Comparison of ENCODE assay signal across 17 cellular contexts in the genomic region with DNA sequence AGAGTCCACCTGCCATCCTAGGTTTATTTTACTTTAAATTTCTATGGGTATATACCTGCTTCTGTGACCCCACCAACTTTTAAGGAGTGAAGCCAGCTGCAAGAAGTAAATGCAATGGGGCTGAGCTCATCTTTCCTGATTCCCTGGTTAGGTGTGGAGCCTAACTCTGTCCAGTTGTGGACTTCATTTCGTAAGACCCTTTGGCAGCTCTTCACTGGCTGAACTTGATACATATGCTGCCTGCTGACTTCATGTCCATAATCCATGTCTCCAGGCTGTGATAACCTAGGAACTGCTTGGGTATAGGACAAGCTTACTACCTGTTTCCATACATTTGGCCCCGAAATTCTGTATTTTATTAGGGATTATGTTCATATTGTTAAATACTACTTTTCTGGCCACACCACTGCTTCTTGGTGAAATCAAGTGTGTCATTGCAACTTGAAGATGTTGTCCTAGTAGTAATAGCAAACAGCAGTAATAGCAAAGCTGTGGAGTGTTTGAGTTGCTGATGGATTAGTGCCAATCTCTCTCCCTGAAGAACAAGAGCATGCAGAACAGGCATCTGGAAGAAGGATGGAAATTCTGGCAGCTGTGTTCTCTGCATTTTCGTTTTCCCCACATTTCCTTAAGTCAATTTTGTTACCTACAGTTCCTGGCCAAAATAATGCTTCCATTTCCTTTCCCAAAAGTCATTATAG. TPM values are rescaled to one million over a fixed set of nuclear protein-coding genes. Genes with fewer than 3 reads are reported as not detected.
A peak's percentile ranks its signal among the peaks of the same experiment; 100 is the strongest.
DNase-seq lines count a peak whose midpoint lies in the region; TF ChIP-seq lines count a peak whose summit lies in the region.
"Had no signal": no experiment of that assay in that cellular context is flagged by ENCODE, and none has a peak within 500 bp of the region (broad histone marks: within the 10 kb centered on the region; RNA-seq: fewer than 3 reads in every experiment).

No MANE protein-coding gene starts in this region.

- H3K9me3 ChIP-seq in adipocyte (ENCODE audit: control insufficient read depth, low read length) (peaks cover 9% of the 10 kb centered on the region), thyroid gland (no peaks in the 10 kb centered on the region), endodermal cell (ENCODE audit: control insufficient read depth, low read length) (peaks cover 21% of the 10 kb centered on the region), uterus (no peaks in the 10 kb centered on the region)

- no peak overlapping the region for H3K9ac ChIP-seq in adipocyte (ENCODE audit: low read length)
- no peak overlapping the region for H3K9ac ChIP-seq in endodermal cell (ENCODE audit: extremely low read depth, low read length, poor library complexity, severe bottlenecking)

- H3K36me3 Mint-ChIP-seq in endodermal cell (ENCODE audit: low read depth) = peaks cover 45% of the 10 kb centered on the region

- no peak overlapping the region for H3K27ac Mint-ChIP-seq in endodermal cell
- H3K27ac Mint-ChIP-seq: B cell had no signal

- H3K4me3 ChIP-seq in adipocyte (ENCODE audit: low read length) = no peak overlapping the region
- no peak overlapping the region for H3K4me3 ChIP-seq in foreskin fibroblast (ENCODE audit: low read depth in 1 of 2, low read length in 2 of 2)
- no peak overlapping the region for H3K4me3 ChIP-seq in thyroid gland (replicated peaks in 1 of 3)
- no peak overlapping the region for H3K4me3 ChIP-seq in endodermal cell (ENCODE audit: low read length)
- no peak overlapping the region for H3K4me3 ChIP-seq in uterus
- H3K4me3 ChIP-seq: GM12878, SJCRH30 had no signal

- H3K9me3 Mint-ChIP-seq in endodermal cell = peaks cover 33% of the 10 kb centered on the region

- H3K4me1 ChIP-seq in adipocyte (ENCODE audit: control insufficient read depth, insufficient read depth, low read length) = no peaks in the 10 kb centered on the region
- peaks cover 2 to 18% of the 10 kb centered on the region in 2 donors for H3K4me1 ChIP-seq in thyroid gland
- no peaks in the 10 kb centered on the region for H3K4me1 ChIP-seq in endodermal cell (ENCODE audit: control insufficient read depth, insufficient read depth, low read length)
- no peaks in the 10 kb centered on the region for H3K4me1 ChIP-seq in uterus

- H3K4me3 Mint-ChIP-seq in endodermal cell = no peak overlapping the region
- H3K4me3 Mint-ChIP-seq: B cell had no signal

- TF ChIP-seq POLR2A in thyroid gland (IDR thresholded peaks at IDR 0.05) (no peak), uterus (IDR thresholded peaks at IDR 0.05) (no peak)

- peaks cover 10% of the 10 kb centered on the region for H3K27me3 Mint-ChIP-seq in endodermal cell (ENCODE audit: insufficient read depth)

- 37 to 47% methylated on average over 3 of the region's 3 CpGs for WGBS in thyroid gland, 2 donors
- 93 to 94% methylated on average over 1 to 3 of the region's 3 CpGs for WGBS in endodermal cell (ENCODE audit: insufficient coverage in 1 of 2, insufficient read length in 1 of 2), 2 experiments

- DNase-seq in DMS 273 (lab: John Stamatoyannopoulos, UW; ENCODE audit: unreplicated experiment) = peak; percentile 10
- no peak for DNase-seq in DMS 273 treated with DMSO at 0.1 percent for 48 hours (lab: John Stamatoyannopoulos, UW)
- DNase-seq in adipocyte (ENCODE audit: low read depth) = peak; percentile 34
- peak; percentile 43 to 73 for DNase-seq in foreskin fibroblast
- DNase-seq in thyroid gland = peak; percentile 23 to 24
- DNase-seq in kidney tubule cell (ENCODE audit: low spot score) = no peak
- no peak for DNase-seq in endodermal cell
- no peak for DNase-seq in uterus
- DNase-seq: GF-D8, KBM-7, MV-4-11, NCI-H1694 treated with DMSO at 0.1 percent for 48 hours, NCI-H526, SJCRH30 had no signal

- intact Hi-C loops in thyroid gland (cut with DNase I) (no loop called here), uterus (cut with DNase I; ENCODE audit: low total_unique reads) (no loop called here)

- H3K27me3 ChIP-seq in adipocyte (replicated peaks; ENCODE audit: control insufficient read depth, insufficient read depth, low read length) (no peaks in the 10 kb centered on the region), thyroid gland (no peaks in the 10 kb centered on the region), endodermal cell (ENCODE audit: control insufficient read depth, insufficient read depth, low read length, poor library complexity, severe bottlenecking) (no peaks in the 10 kb centered on the region), uterus (no peaks in the 10 kb centered on the region)
- H3K27me3 ChIP-seq: SJCRH30 had no signal

- H3K27ac ChIP-seq in thyroid gland = no peak overlapping the region
- no peak overlapping the region for H3K27ac ChIP-seq in endodermal cell (ENCODE audit: low read depth, low read length)
- H3K27ac ChIP-seq in uterus = no peak overlapping the region
- H3K27ac ChIP-seq: 22Rv1, SJCRH30 had no signal

- TF ChIP-seq CTCF in foreskin fibroblast (IDR thresholded peaks at IDR 0.05; ENCODE audit: low read depth, low read length) (no peak), thyroid gland (IDR thresholded peaks at IDR 0.05) (no peak), endodermal cell (conservative IDR thresholded peaks at IDR 0.05) (no peak), uterus (IDR thresholded peaks at IDR 0.05) (no peak)

- H3K36me3 ChIP-seq in adipocyte (ENCODE audit: control insufficient read depth, insufficient read depth, low read length, severe bottlenecking) (peaks cover 5% of the 10 kb centered on the region), thyroid gland (no peaks in the 10 kb centered on the region), endodermal cell (ENCODE audit: control insufficient read depth, insufficient read depth, low read length) (peaks cover 4% of the 10 kb centered on the region), uterus (no peaks in the 10 kb centered on the region)

- peaks cover 13% of the 10 kb centered on the region for H3K4me1 Mint-ChIP-seq in endodermal cell
- H3K4me1 Mint-ChIP-seq: B cell had no signal

RNA-seq across cellular contexts. Expression of a gene that starts 31.2 kb away (rescaled TPM):
- total RNA-seq in thyroid gland (1 to 10 TPM; 3.6 to 9.3 (median 6.2) TPM), endodermal cell (10 to 100 TPM; 19.2 to 30.6 TPM), uterus (10 to 100 TPM; 10.2 to 41.9 (median 19.8) TPM)
- polyA plus RNA-seq in endodermal cell (2013, experiment 1 of 2) = 21.6 TPM
- polyA plus RNA-seq in endodermal cell (2013, experiment 2 of 2) = 22.9 TPM
- total RNA-seq: B cell had no signal

Comparison
In these comparisons a context has a peak if more than half of its experiments do, and no peak if none do; other contexts are left out.
1. DNase-seq: peak in DMS 273 (single experiment), adipocyte (single experiment), foreskin fibroblast (2 of 2) and thyroid gland (2 of 2); none in DMS 273 treated with DMSO at 0.1 percent for 48 hours (single experiment), kidney tubule cell (single experiment), endodermal cell (single experiment) and uterus (0 of 2).